ENCODE assay signal across 1 cellular context in genomic region chr11:62645934-62646824, GRCh38.
TF ChIP-seq lines count a peak whose summit lies in the region.

Gene GANAB, minus strand, starts transcription at chr11:62646613. Its CDS starts 14 bp downstream, at chr11:62646599.

TF ChIP-seq in K562, 482 proteins besides CTCF, POLR2A, EP300 and RAD21 (continued from another document and continues in another):
- TF ChIP-seq HMG20B (CRISPR knock-in tag; IDR thresholded peaks at IDR 0.05) = no peak
- TF ChIP-seq MBD2 (IDR thresholded peaks at IDR 0.05; ENCODE audit: borderline replicate concordance, low read depth) = peak; percentile 47; the same call in 1 of the 2 replicates
- peak; percentile 93 for TF ChIP-seq E2F1 (CRISPR knock-in tag; IDR thresholded peaks at IDR 0.05)
- peak; percentile 42; the same call in 1 of the 2 replicates for TF ChIP-seq HEY1 (CRISPR knock-in tag; IDR thresholded peaks at IDR 0.05; ENCODE audit: borderline replicate concordance)
- TF ChIP-seq NR2C2 (CRISPR knock-in tag; IDR thresholded peaks at IDR 0.05) = peak; percentile 97
- TF ChIP-seq NR2C2 (tag; IDR thresholded peaks at IDR 0.05) = peak; percentile 99
- no peak for TF ChIP-seq ATF6 (CRISPR knock-in tag; IDR thresholded peaks at IDR 0.05)
- TF ChIP-seq ETS1 (conservative IDR thresholded peaks at IDR 0.05; ENCODE audit: control insufficient read depth, low read depth, low read length) = peak; percentile 74
- TF ChIP-seq TAF1 (IDR thresholded peaks at IDR 0.05; ENCODE audit: control insufficient read depth, extremely low read depth, insufficient read depth, low read length, severe bottlenecking) = peak; percentile 97
- no peak for TF ChIP-seq TAL1 (IDR thresholded peaks at IDR 0.05)
- TF ChIP-seq NR4A1 (CRISPR knock-in tag; IDR thresholded peaks at IDR 0.05) = no peak
- TF ChIP-seq NR4A1 (tag; IDR thresholded peaks at IDR 0.05) = 0 out of 2 replicates have a peak, but pooled peaks have one; percentile 57
- 0 out of 2 replicates have a peak, but pooled peaks have one; percentile 18 for TF ChIP-seq ZNF395 (CRISPR knock-in tag; IDR thresholded peaks at IDR 0.05)
- no peak; the same call in 1 of the 2 replicates for TF ChIP-seq SMARCC2 (IDR thresholded peaks at IDR 0.05; ENCODE audit: low read depth)
- TF ChIP-seq POU5F1 (IDR thresholded peaks at IDR 0.05; ENCODE audit: borderline replicate concordance, low read depth, low read length, partially characterized antibody) = no peak
- TF ChIP-seq ZBTB5 (IDR thresholded peaks at IDR 0.05) = no peak
- TF ChIP-seq HIVEP1 (CRISPR knock-in tag; IDR thresholded peaks at IDR 0.05) = 0 out of 2 replicates have a peak, but pooled peaks have one; percentile 24
- peak; percentile 98 for TF ChIP-seq POLR2G (IDR thresholded peaks at IDR 0.05; ENCODE audit: low read depth, low read length)
- no peak for TF ChIP-seq ZNF408 (CRISPR knock-in tag; IDR thresholded peaks at IDR 0.05; ENCODE audit: low read depth)
- no peak for TF ChIP-seq PCBP1 (IDR thresholded peaks at IDR 0.05; ENCODE audit: low read depth, low read length, poor library complexity, severe bottlenecking)
- no peak for TF ChIP-seq ATF1 (CRISPR knock-in tag; IDR thresholded peaks at IDR 0.05)
- TF ChIP-seq ATF1 (tag; IDR thresholded peaks at IDR 0.05) = peak; percentile 92
- TF ChIP-seq GTF3C2 (IDR thresholded peaks at IDR 0.05; ENCODE audit: borderline replicate concordance, extremely low read depth, insufficient read length) = no peak
- TF ChIP-seq CCNT2 (IDR thresholded peaks at IDR 0.05; ENCODE audit: borderline replicate concordance, extremely low read depth, insufficient read length, low read depth, low read length) = peak; percentile 67
- TF ChIP-seq CHD1 (IDR thresholded peaks at IDR 0.05; ENCODE audit: low read length) = peak; percentile 97
- TF ChIP-seq ZNF695 (CRISPR knock-in tag; IDR thresholded peaks at IDR 0.05) = no peak
- no peak for TF ChIP-seq NEUROD1 (IDR thresholded peaks at IDR 0.05; ENCODE audit: borderline replicate concordance, low read depth, low read length, partially characterized antibody)
- peak; percentile 70; the same call in 1 of the 2 replicates for TF ChIP-seq REST (CRISPR knock-in tag; IDR thresholded peaks at IDR 0.05; ENCODE audit: low read depth)
- TF ChIP-seq GABPB1 (CRISPR knock-in tag; IDR thresholded peaks at IDR 0.05) = peak; percentile 82; the same call in 1 of the 2 replicates
- no peak for TF ChIP-seq KAT2B (IDR thresholded peaks at IDR 0.05; ENCODE audit: low read depth, low read length)
- peak; percentile 30; the same call in 1 of the 2 replicates for TF ChIP-seq MYC (IDR thresholded peaks at IDR 0.05; ENCODE audit: low read depth, low read length)
- peak; percentile 76; the same call in 1 of the 2 replicates for TF ChIP-seq MYC (CRISPR knock-in tag; IDR thresholded peaks at IDR 0.05; ENCODE audit: borderline replicate concordance, low read depth)
- peak; percentile 82 to 85 for TF ChIP-seq NRF1 (conservative IDR thresholded peaks at IDR 0.05 in 1 of 2, IDR thresholded peaks at IDR 0.05 in 1 of 2)
- peak; percentile 97 for TF ChIP-seq EGR1 (conservative IDR thresholded peaks at IDR 0.05)
- no peak for TF ChIP-seq NCOA2 (IDR thresholded peaks at IDR 0.05; ENCODE audit: partially characterized antibody in 2 of 2)
- TF ChIP-seq THAP12 (CRISPR knock-in tag; IDR thresholded peaks at IDR 0.05) = peak; percentile 75; the same call in 1 of the 2 replicates
- no peak for TF ChIP-seq MYBL2 (IDR thresholded peaks at IDR 0.05; ENCODE audit: low read depth)
- no peak for TF ChIP-seq MYBL2 (CRISPR knock-in tag; IDR thresholded peaks at IDR 0.05; ENCODE audit: borderline replicate concordance)
- no peak for TF ChIP-seq ZNF175 (CRISPR knock-in tag; IDR thresholded peaks at IDR 0.05; ENCODE audit: low read depth)
- TF ChIP-seq CLOCK (CRISPR knock-in tag; IDR thresholded peaks at IDR 0.05; ENCODE audit: borderline replicate concordance) = no peak
- TF ChIP-seq DIDO1 (tag; IDR thresholded peaks at IDR 0.05; ENCODE audit: low read depth) = peak; percentile 45; the same call in 1 of the 2 replicates
- TF ChIP-seq PHF8 (IDR thresholded peaks at IDR 0.05; ENCODE audit: borderline replicate concordance, low read length) = peak; percentile 84
